ENCODE assay signal across 15 cellular contexts in the genomic region with DNA sequence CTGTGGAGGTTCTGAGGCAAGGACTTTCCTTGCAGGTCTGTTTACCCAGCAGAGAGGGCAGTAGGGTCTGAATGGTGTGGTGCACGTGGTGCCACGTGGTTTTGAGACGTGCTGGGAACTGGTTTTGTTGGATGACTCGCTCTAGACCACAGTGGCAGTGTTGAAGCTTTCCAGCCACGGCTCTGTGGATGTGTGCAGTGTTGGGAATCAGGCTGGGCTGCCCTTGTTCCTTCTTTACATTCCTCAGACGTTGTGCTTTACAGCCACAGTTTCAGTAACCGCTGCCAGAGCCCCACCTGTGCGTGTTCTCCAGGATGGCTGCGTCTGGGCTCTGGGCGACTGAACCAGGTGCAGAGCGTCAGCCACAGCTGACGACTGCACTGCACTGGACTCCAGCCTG. TPM values are rescaled to one million over a fixed set of nuclear protein-coding genes. Genes with fewer than 3 reads are reported as not detected.
DNase-seq lines count a peak whose midpoint lies in the region; ATAC-seq and TF ChIP-seq lines count a peak whose summit lies in the region.
"Had no signal": no experiment of that assay in that cellular context is flagged by ENCODE, and none has a peak within 500 bp of the region (broad histone marks: within the 10 kb centered on the region; RNA-seq: fewer than 3 reads in every experiment).

No MANE protein-coding gene starts in this region.

- POLR2A ChIA-PET in CD4-positive, alpha-beta memory T cell (lab: Charles Lee; ENCODE audit: partially characterized antibody) = no interaction called here

- H3K4me1 Mint-ChIP-seq in activated T-helper 17 cell treated with anti-CD3 and anti-CD28 coated beads, Interleukin-2, amount 50 U/mL, for 72 hours = peaks cover 40% of the 10 kb centered on the region
- peaks cover 58 to 76% (median 67%) of the 10 kb centered on the region in 4 donors for H3K4me1 Mint-ChIP-seq in CD4-positive, alpha-beta memory T cell
- H3K4me1 Mint-ChIP-seq in stimulated activated naive B cell treated with anti-CD40 and anti-IgM and Interleukin-4, amounts not matched to agents 10 μg/mL and 1 μg/mL and 100 μg/mL, for 72 hours = peaks cover 32 to 39% of the 10 kb centered on the region in 2 donors

- no peak overlapping the region for H3K4me2 ChIP-seq in neuronal stem cell (ENCODE audit: insufficient read depth, low read length, poor library complexity, severe bottlenecking)

- H3K79me1 ChIP-seq in neuronal stem cell (ENCODE audit: low read depth, low read length) = peaks cover 8% of the 10 kb centered on the region

- TF ChIP-seq CTCF in foreskin fibroblast (IDR thresholded peaks at IDR 0.05; ENCODE audit: low read depth, low read length) = no peak
- no peak for TF ChIP-seq CTCF in prostate gland (IDR thresholded peaks at IDR 0.05)

- peak; percentile 42 for DNase-seq in ACHN
- DNase-seq in H4 (ENCODE audit: low spot score) = peak; percentile 67
- peak; percentile 13 to 20 for DNase-seq in foreskin fibroblast
- no peak for DNase-seq in CD4-positive, alpha-beta memory T cell
- DNase-seq in stimulated activated naive B cell treated with anti-CD40 and anti-IgM and Interleukin-4, amounts not matched to agents 10 μg/mL and 1 μg/mL and 100 μg/mL, for 72 hours = no peak
- DNase-seq in prostate gland (ENCODE audit: low spot score) = no peak
- no peak for DNase-seq in neuronal stem cell (ENCODE audit: low spot score)
- DNase-seq: activated CD4-positive, alpha-beta T cell treated with anti-CD3 and anti-CD28 coated beads for 4 hours; activated effector memory CD4-positive, alpha-beta T cell treated with Interleukin-2 at 50 U/mL for 16 hours; BE2C; cerebellar nuclear complex; NCI-H1930; stimulated activated CD4-positive, alpha-beta T cell treated with anti-CD3 and anti-CD28 coated beads, Interleukin-4, amount 100 ng/mL, for 1 hour had no signal

- H2BK120ac ChIP-seq in neuronal stem cell (ENCODE audit: low read depth, low read length) = no peak overlapping the region

- H3K4me1 ChIP-seq in CD4-positive, alpha-beta memory T cell (ENCODE audit: insufficient read depth, low read length) = peaks cover 42% of the 10 kb centered on the region
- no peaks in the 10 kb centered on the region for H3K4me1 ChIP-seq in prostate gland (replicated peaks)
- no peaks in the 10 kb centered on the region for H3K4me1 ChIP-seq in neuronal stem cell (ENCODE audit: control insufficient read depth in 2 of 2, insufficient read depth in 1 of 2, low read depth in 1 of 2, low read length in 2 of 2)
- H3K4me1 ChIP-seq: BE2C had no signal

- no peak overlapping the region for H3K27ac ChIP-seq in CD4-positive, alpha-beta memory T cell (ENCODE audit: low read depth, low read length)
- H3K27ac ChIP-seq in prostate gland = no peak overlapping the region
- no peak overlapping the region for H3K27ac ChIP-seq in neuronal stem cell (replicated peaks; ENCODE audit: low read length)

- no peak overlapping the region for H2BK5ac ChIP-seq in neuronal stem cell (ENCODE audit: low read length)

- H2AK5ac ChIP-seq in neuronal stem cell (ENCODE audit: low read depth, low read length) = no peak overlapping the region

- WGBS in prostate gland = 67% methylated on average over 12 of the region's 12 CpGs
- WGBS in neuronal stem cell (ENCODE audit: extremely low coverage in 2 of 2, insufficient read length in 2 of 2, insufficient replicate concordance in 1 of 2), 2 donors = no CpG with 5 or more reads among the region's 12 CpGs

- H3K9me3 Mint-ChIP-seq in activated T-helper 17 cell treated with anti-CD3 and anti-CD28 coated beads, Interleukin-2, amount 50 U/mL, for 72 hours = no peaks in the 10 kb centered on the region
- H3K9me3 Mint-ChIP-seq in CD4-positive, alpha-beta memory T cell = no peaks in the 10 kb centered on the region
- H3K9me3 Mint-ChIP-seq in stimulated activated naive B cell treated with anti-CD40 and anti-IgM and Interleukin-4, amounts not matched to agents 10 μg/mL and 1 μg/mL and 100 μg/mL, for 72 hours = no peaks in the 10 kb centered on the region
- H3K9me3 Mint-ChIP-seq: stimulated activated naive CD8-positive, alpha-beta T cell treated with anti-CD3 and anti-CD28 coated beads, Interleukin-15, Interleukin-2, amounts not matched to agents 100 ng/mL and 50 ng/mL, for 24 hours had no signal

- peaks cover 4% of the 10 kb centered on the region for H3K36me3 ChIP-seq in CD4-positive, alpha-beta memory T cell (ENCODE audit: insufficient read depth, low read length)
- H3K36me3 ChIP-seq in prostate gland (no peaks in the 10 kb centered on the region), neuronal stem cell (replicated peaks in 1 of 2; ENCODE audit: control insufficient read depth in 2 of 2, insufficient read depth in 2 of 2, low read length in 2 of 2) (no peaks in the 10 kb centered on the region)
- H3K36me3 ChIP-seq: BE2C had no signal

- H3K27me3 ChIP-seq in CD4-positive, alpha-beta memory T cell (ENCODE audit: insufficient read depth, low read length) = no peaks in the 10 kb centered on the region
- H3K27me3 ChIP-seq in prostate gland (replicated peaks; ENCODE audit: insufficient read depth) (no peaks in the 10 kb centered on the region), neuronal stem cell (ENCODE audit: control insufficient read depth in 3 of 3, insufficient read depth in 3 of 3, low read depth in 1 of 3, low read length in 3 of 3) (no peaks in the 10 kb centered on the region)
- H3K27me3 ChIP-seq: BE2C had no signal

- no peak overlapping the region for H3K4me3 Mint-ChIP-seq in activated T-helper 17 cell treated with anti-CD3 and anti-CD28 coated beads, Interleukin-2, amount 50 U/mL, for 72 hours
- H3K4me3 Mint-ChIP-seq in CD4-positive, alpha-beta memory T cell = no peak overlapping the region
- H3K4me3 Mint-ChIP-seq in stimulated activated naive B cell treated with anti-CD40 and anti-IgM and Interleukin-4, amounts not matched to agents 10 μg/mL and 1 μg/mL and 100 μg/mL, for 72 hours = no peak overlapping the region
- H3K4me3 Mint-ChIP-seq: stimulated activated naive CD8-positive, alpha-beta T cell treated with anti-CD3 and anti-CD28 coated beads, Interleukin-15, Interleukin-2, amounts not matched to agents 100 ng/mL and 50 ng/mL, for 24 hours had no signal

- no peak overlapping the region for H2AFZ ChIP-seq in neuronal stem cell (ENCODE audit: low read length)

- H3K4me3 ChIP-seq in foreskin fibroblast (ENCODE audit: low read depth in 1 of 2, low read length in 2 of 2) = no peak overlapping the region
- H3K4me3 ChIP-seq in CD4-positive, alpha-beta memory T cell (ENCODE audit: low read length in 2 of 2) = no peak overlapping the region
- H3K4me3 ChIP-seq in prostate gland = no peak overlapping the region
- H3K4me3 ChIP-seq in neuronal stem cell (ENCODE audit: low read length in 2 of 2) = no peak overlapping the region

- no peak overlapping the region for H2BK15ac ChIP-seq in neuronal stem cell (ENCODE audit: low read length)

- H3K18ac ChIP-seq in neuronal stem cell (ENCODE audit: low read length) = no peak overlapping the region

- peak; percentile 70 for ATAC-seq in activated T-helper 17 cell treated with anti-CD3 and anti-CD28 coated beads, Interleukin-2, amount 50 U/mL, for 72 hours (replicated peaks)
- ATAC-seq in stimulated activated naive B cell treated with anti-CD40 and anti-IgM and Interleukin-4, amounts not matched to agents 10 μg/mL and 1 μg/mL and 100 μg/mL, for 72 hours (replicated peaks) = no peak

- H3K9me3 ChIP-seq in CD4-positive, alpha-beta memory T cell (ENCODE audit: control insufficient read depth in 1 of 2, low read length in 2 of 2) = no peaks in the 10 kb centered on the region
- H3K9me3 ChIP-seq in prostate gland (no peaks in the 10 kb centered on the region), neuronal stem cell (replicated peaks in 1 of 2; ENCODE audit: control insufficient read depth in 2 of 2, insufficient read depth in 1 of 2, low read depth in 1 of 2, low read length in 2 of 2) (no peaks in the 10 kb centered on the region)
- H3K9me3 ChIP-seq: BE2C had no signal

- no peak overlapping the region for H3K23ac ChIP-seq in neuronal stem cell (ENCODE audit: low read depth, low read length, poor library complexity)

- in situ Hi-C loops in ACHN (cut with HindIII; ENCODE audit: low pct_ligation_motif_present, low pct_unique_long_range_greater_than_20kb, low sequenced_read_pairs) = no loop called here

- H3K4ac ChIP-seq in neuronal stem cell (ENCODE audit: low read length) = no peak overlapping the region

- no peak overlapping the region for H4K91ac ChIP-seq in neuronal stem cell (ENCODE audit: low read depth, low read length, poor library complexity)

- no peak overlapping the region for H3K14ac ChIP-seq in neuronal stem cell (ENCODE audit: low read length)

- CTCF ChIA-PET in CD4-positive, alpha-beta memory T cell (lab: Charles Lee; ENCODE audit: partially characterized antibody) = no interaction called here

- TF ChIP-seq POLR2A in prostate gland (IDR thresholded peaks at IDR 0.05) = no peak

- peaks cover 27% of the 10 kb centered on the region for H3K36me3 Mint-ChIP-seq in activated T-helper 17 cell treated with anti-CD3 and anti-CD28 coated beads, Interleukin-2, amount 50 U/mL, for 72 hours (ENCODE audit: low read depth)
- peaks cover 5 to 11% of the 10 kb centered on the region in 2 donors for H3K36me3 Mint-ChIP-seq in CD4-positive, alpha-beta memory T cell
- peaks cover 10 to 33% of the 10 kb centered on the region in 2 donors for H3K36me3 Mint-ChIP-seq in stimulated activated naive B cell treated with anti-CD40 and anti-IgM and Interleukin-4, amounts not matched to agents 10 μg/mL and 1 μg/mL and 100 μg/mL, for 72 hours

- no peaks in the 10 kb centered on the region for H3K27me3 Mint-ChIP-seq in activated T-helper 17 cell treated with anti-CD3 and anti-CD28 coated beads, Interleukin-2, amount 50 U/mL, for 72 hours
- H3K27me3 Mint-ChIP-seq in CD4-positive, alpha-beta memory T cell = no peaks in the 10 kb centered on the region
- no peaks in the 10 kb centered on the region for H3K27me3 Mint-ChIP-seq in stimulated activated naive B cell treated with anti-CD40 and anti-IgM and Interleukin-4, amounts not matched to agents 10 μg/mL and 1 μg/mL and 100 μg/mL, for 72 hours
- H3K27me3 Mint-ChIP-seq: stimulated activated naive CD8-positive, alpha-beta T cell treated with anti-CD3 and anti-CD28 coated beads, Interleukin-15, Interleukin-2, amounts not matched to agents 100 ng/mL and 50 ng/mL, for 24 hours had no signal

- no peak overlapping the region for H3K9ac ChIP-seq in neuronal stem cell (ENCODE audit: low read depth, low read length, poor library complexity)

- intact Hi-C loops in CD4-positive, alpha-beta memory T cell (cut with micrococcal nuclease) = no loop called here
- intact Hi-C loops in prostate gland (cut with DNase I) = loop anchor here (10.0 kb wide), 1 partner anchor 257 kb away; no protein-coding TSS in a partner anchor

- no peak overlapping the region for H3K27ac Mint-ChIP-seq in activated T-helper 17 cell treated with anti-CD3 and anti-CD28 coated beads, Interleukin-2, amount 50 U/mL, for 72 hours
- H3K27ac Mint-ChIP-seq in CD4-positive, alpha-beta memory T cell = peak overlapping the region in 1 of 7 donors; percentile 8
- no peak overlapping the region for H3K27ac Mint-ChIP-seq in stimulated activated naive B cell treated with anti-CD40 and anti-IgM and Interleukin-4, amounts not matched to agents 10 μg/mL and 1 μg/mL and 100 μg/mL, for 72 hours
- H3K27ac Mint-ChIP-seq: stimulated activated naive CD8-positive, alpha-beta T cell treated with anti-CD3 and anti-CD28 coated beads, Interleukin-15, Interleukin-2, amounts not matched to agents 100 ng/mL and 50 ng/mL, for 24 hours had no signal

- no peak overlapping the region for H2BK12ac ChIP-seq in neuronal stem cell (ENCODE audit: low read length)

- no peak overlapping the region for H4K8ac ChIP-seq in neuronal stem cell (ENCODE audit: low read depth, low read length)

RNA-seq across cellular contexts. Expression of a gene that starts 8.2 kb away (rescaled TPM):
- total RNA-seq in H4 (2014; rRNA removed; shearing (Covaris generic)) = 10.3 and 14.7 TPM in 2 replicates
- 10 to 100 TPM; 38.8 to 48.5 TPM for total RNA-seq in activated T-helper 17 cell treated with anti-CD3 and anti-CD28 coated beads, Interleukin-2, amount 50 U/mL, for 72 hours
- total RNA-seq in CD4-positive, alpha-beta memory T cell = 10 to 100 TPM; 42.6 to 44.5 TPM
- polyA plus RNA-seq in CD4-positive, alpha-beta memory T cell = 10 to 100 TPM in 1 of 2 donors, 1 to 10 TPM in 1; 8.5 to 30.2 TPM
- 10 to 100 TPM; 23.0 to 33.6 TPM for total RNA-seq in prostate gland
- 10.5 TPM for polyA plus RNA-seq in neuronal stem cell (2013, experiment 1 of 2)
- 11.0 TPM for polyA plus RNA-seq in neuronal stem cell (2013, experiment 2 of 2)

Comparison
In these comparisons a context has a peak if more than half of its experiments do, and no peak if none do; other contexts are left out.
1. DNase-seq: peak in ACHN (single experiment), H4 (single experiment) and foreskin fibroblast (2 of 2); none in CD4-positive, alpha-beta memory T cell (0 of 5), stimulated activated naive B cell treated with anti-CD40 and anti-IgM and Interleukin-4, amounts not matched to agents 10 μg/mL and 1 μg/mL and 100 μg/mL, for 72 hours (single experiment), prostate gland (single experiment) and neuronal stem cell (single experiment).